ENCODE assay signal across 8 cellular contexts in the genomic region with DNA sequence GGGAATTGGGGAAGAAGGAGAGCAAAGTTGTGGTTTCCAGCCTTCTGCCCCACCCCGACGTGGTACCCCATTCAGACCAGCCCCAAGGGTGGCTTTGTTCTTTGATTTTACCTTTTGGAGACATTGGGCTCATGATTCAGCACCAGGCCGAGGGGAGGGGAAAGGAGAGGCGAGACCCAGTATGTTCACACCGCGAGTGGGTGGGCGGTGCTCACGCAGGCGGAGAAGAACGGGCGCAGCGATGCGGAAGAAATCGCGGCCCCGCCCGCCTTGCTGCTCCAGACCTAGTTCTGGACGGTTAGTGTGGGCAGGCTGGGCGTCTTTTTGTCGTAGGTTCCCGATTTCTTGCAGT. TPM values are rescaled to one million over a fixed set of nuclear protein-coding genes. Genes with fewer than 3 reads are reported as not detected.
A peak's percentile ranks its signal among the peaks of the same experiment; 100 is the strongest.
DNase-seq lines count a peak whose midpoint lies in the region; ATAC-seq, FAIRE-seq and TF ChIP-seq lines count a peak whose summit lies in the region.

No MANE protein-coding gene starts in this region.

- peak; percentile 16 for FAIRE-seq in GM12891 (lab: Jason Lieb, UNC)

- H3K27ac ChIP-seq in VCaP, result peak overlapping the region; percentile 97
- H3K27ac ChIP-seq in caudate nucleus (ENCODE audit: low read depth, low read length), result peak overlapping the region; percentile 98
- no peak overlapping the region for H3K27ac ChIP-seq in smooth muscle cell (ENCODE audit: low read depth)

- peak overlapping the region; percentile 72 for H3K4me3 ChIP-seq in smooth muscle cell

- H3K27me3 ChIP-seq in smooth muscle cell (ENCODE audit: low read depth), result peaks cover 59% of the 10 kb centered on the region

- TF ChIP-seq CTCF in VCaP (conservative IDR thresholded peaks at IDR 0.05), result no peak
- no peak for TF ChIP-seq CTCF in smooth muscle cell (IDR thresholded peaks at IDR 0.05; ENCODE audit: borderline replicate concordance, insufficient read depth, poor library complexity, severe bottlenecking)

- DNase-seq in GM12891 (ENCODE audit: insufficient read length, low spot score) (peak; percentile 9), NCI-H1694 treated with DMSO at 0.1 percent for 48 hours (lab: John Stamatoyannopoulos, UW) (peak; percentile 71), caudate nucleus (lab: John Stamatoyannopoulos, UW) (peak in 57 of 61 donors; percentile 23 to 93 (median 76)), iris pigment epithelial cell (ENCODE audit: low read depth) (peak; percentile 76), smooth muscle cell (lab: John Stamatoyannopoulos, UW; ENCODE audit: unreplicated experiment) (no peak)

- TF ChIP-seq POLR2A in GM12891 (IDR thresholded peaks at IDR 0.05; ENCODE audit: low read depth, low read length), result no peak

- H3K4me1 ChIP-seq in smooth muscle cell (ENCODE audit: low read depth), result no peaks in the 10 kb centered on the region

- H4K20me1 ChIP-seq in smooth muscle cell (ENCODE audit: low read depth), result no peaks in the 10 kb centered on the region

- H3K9me3 ChIP-seq in smooth muscle cell (replicated peaks; ENCODE audit: low read depth), result no peaks in the 10 kb centered on the region

- H3K36me3 ChIP-seq in smooth muscle cell (ENCODE audit: low read depth), result no peaks in the 10 kb centered on the region

- peak overlapping the region; percentile 86 for H2AFZ ChIP-seq in smooth muscle cell (ENCODE audit: low read depth)

- H3K79me2 ChIP-seq in smooth muscle cell (ENCODE audit: low read depth), result no peaks in the 10 kb centered on the region

- H3K4me2 ChIP-seq in smooth muscle cell, result peak overlapping the region; percentile 91

- no peaks in the 10 kb centered on the region for H3F3A ChIP-seq in smooth muscle cell (ENCODE audit: low read depth)

- 3% methylated on average over 21 of the region's 21 CpGs for WGBS in smooth muscle cell (ENCODE audit: low lambda C conversion rate)

- ATAC-seq in HG03469 (IDR thresholded peaks at IDR 0.05; ENCODE audit: unreplicated experiment) (no peak), HG03520 (IDR thresholded peaks at IDR 0.05; ENCODE audit: unreplicated experiment) (no peak)

- H3K9ac ChIP-seq in smooth muscle cell (ENCODE audit: low read depth), result no peak overlapping the region

TF ChIP-seq in GM12891, 5 proteins besides CTCF, POLR2A, EP300 and RAD21:
- TF ChIP-seq PAX5 (IDR thresholded peaks at IDR 0.05; ENCODE audit: insufficient read depth, low read length, severe bottlenecking) (peak; percentile 51), SPI1 (IDR thresholded peaks at IDR 0.05; ENCODE audit: low read depth, low read length) (no peak), TAF1 (IDR thresholded peaks at IDR 0.05; ENCODE audit: low read depth, low read length) (no peak), POU2F2 (IDR thresholded peaks at IDR 0.05; ENCODE audit: low read depth, low read length) (no peak), POLR2AphosphoS5 (IDR thresholded peaks at IDR 0.05; ENCODE audit: low read depth, low read length) (no peak)

RNA-seq across cellular contexts. Expression of a gene that starts 1.0 kb away (rescaled TPM):
- polyA plus RNA-seq in GM12891 (2012; ENCODE audit: low read depth, missing spikeins), result 0.37 TPM
- total RNA-seq in smooth muscle cell, result 1.8 and 2.1 TPM in 2 replicates
- polyA plus RNA-seq in smooth muscle cell, result 1.5 and 3.5 TPM in 2 replicates

RNA-seq across cellular contexts. Expression of a gene that starts 28.5 kb away (rescaled TPM):
- 7.8 TPM for polyA plus RNA-seq in GM12891 (2012; ENCODE audit: low read depth, missing spikeins)
- 101 and 115 TPM in 2 replicates for total RNA-seq in smooth muscle cell
- 35.4 and 52.7 TPM in 2 replicates for polyA plus RNA-seq in smooth muscle cell
